In the genomic region with DNA sequence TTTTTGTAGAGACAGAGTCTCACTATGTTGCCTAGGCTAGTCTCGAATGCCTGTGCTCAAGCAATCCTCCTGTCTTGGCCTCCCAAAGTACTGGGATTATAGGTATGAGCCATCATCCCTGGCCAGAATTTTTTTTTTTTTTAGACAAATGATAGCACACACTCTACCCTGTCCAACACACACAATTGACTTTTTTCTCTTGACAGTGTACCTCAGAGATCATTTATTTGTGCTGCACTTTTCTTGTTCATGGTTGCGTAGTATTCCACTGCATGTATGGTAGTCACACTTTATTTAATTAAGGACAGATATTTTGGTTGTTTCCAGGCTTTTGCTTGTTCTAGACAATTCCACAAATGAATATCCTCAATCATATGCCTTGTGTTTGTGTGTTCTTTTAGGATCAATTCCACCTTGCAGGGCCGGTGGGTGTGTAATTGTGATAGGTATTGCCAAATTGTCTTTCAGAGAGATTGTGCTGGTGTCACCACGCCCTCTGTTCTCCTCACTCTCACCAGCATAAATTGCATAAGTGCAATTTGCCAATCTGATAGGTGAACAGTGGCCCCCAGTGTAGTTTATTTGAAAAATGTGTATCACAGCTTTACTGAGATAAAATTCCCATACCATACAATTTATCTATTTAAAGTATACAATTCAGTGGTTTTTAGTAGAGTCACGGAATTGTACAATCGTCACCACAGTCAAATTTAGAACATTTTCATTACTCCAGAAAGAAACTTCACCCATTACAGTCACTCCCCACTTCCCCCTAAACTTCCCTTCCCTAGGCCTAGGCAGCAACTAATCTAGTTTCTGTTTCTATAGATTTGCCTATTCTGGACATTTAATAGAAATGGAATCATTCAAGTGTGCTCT, we compare ENCODE assay signal across 8 cellular contexts. TPM values are rescaled to one million over a fixed set of nuclear protein-coding genes. Genes with fewer than 3 reads are reported as not detected.
A peak's percentile ranks its signal among the peaks of the same experiment; 100 is the strongest.
DNase-seq lines count a peak whose midpoint lies in the region; ATAC-seq, FAIRE-seq and TF ChIP-seq lines count a peak whose summit lies in the region.

No MANE protein-coding gene starts in this region.

- no peaks in the 10 kb centered on the region for H3K4me1 ChIP-seq in endothelial cell of umbilical vein (ENCODE audit: control insufficient read depth, extremely low read depth, insufficient read depth, low read length)

- dilution Hi-C loops in endothelial cell of umbilical vein (cut with MboI; ENCODE audit: extremely low pct_ligation_motif_present, low sequenced_read_pairs), result no loop called here

- no peak for TF ChIP-seq POLR2A in endothelial cell of umbilical vein (IDR thresholded peaks at IDR 0.05; ENCODE audit: low read depth, low read length)

- no peaks in the 10 kb centered on the region for H3K9me1 ChIP-seq in endothelial cell of umbilical vein (replicated peaks; ENCODE audit: control insufficient read depth, extremely low read depth, insufficient read depth, low read length)

- H3K9ac ChIP-seq in endothelial cell of umbilical vein (replicated peaks; ENCODE audit: extremely low read depth, insufficient read depth, low read length), result no peak overlapping the region

- FAIRE-seq in endothelial cell of umbilical vein (lab: Jason Lieb, UNC), result peak; percentile 26

- no peak overlapping the region for H3K27ac ChIP-seq in endothelial cell of umbilical vein (ENCODE audit: insufficient read depth, low read depth, low read length)

- CTCF ChIA-PET in endothelial cell of umbilical vein (lab: Charles Lee), result interaction anchor here (0.8 to 1.0 kb wide), 2 partner anchors 9 to 14 kb away, joined by 4 read pairs; no protein-coding TSS in a partner anchor

- no peaks in the 10 kb centered on the region for H3K27me3 ChIP-seq in endothelial cell of umbilical vein (ENCODE audit: control insufficient read depth in 2 of 2, insufficient read depth in 2 of 2, low read length in 2 of 2)

- H3K36me3 ChIP-seq in endothelial cell of umbilical vein (ENCODE audit: control insufficient read depth in 2 of 2, extremely low read depth in 1 of 2, insufficient read depth in 2 of 2, low read length in 2 of 2), result peaks cover 3 to 8% of the 10 kb centered on the region in 2 experiments

- no peak overlapping the region for H3K4me3 ChIP-seq in endothelial cell of umbilical vein (replicated peaks in 1 of 3; ENCODE audit: insufficient read depth in 1 of 3, low read depth in 1 of 3, low read length in 3 of 3)

- DNase-seq in GDM1 (lab: John Stamatoyannopoulos, UW), result peak; percentile 38
- no peak for DNase-seq in endothelial cell of umbilical vein (ENCODE audit: low read depth, low spot score)
- no peak for DNase-seq in NCI-H187 treated with DMSO at 0.1 percent for 48 hours (lab: John Stamatoyannopoulos, UW)
- DNase-seq in COR-L47 (lab: John Stamatoyannopoulos, UW), result no peak
- no peak for DNase-seq in mucosa of gallbladder (ENCODE audit: low spot score)
- DNase-seq in NCI-H774 (lab: John Stamatoyannopoulos, UW), result no peak

- no TSS peak for BruUV-seq in endothelial cell of umbilical vein (replicated peaks; lab: Mats Ljungman, UMichigan)

- no peak for TF ChIP-seq CTCF in endothelial cell of umbilical vein (IDR thresholded peaks at IDR 0.05; ENCODE audit: extremely low read depth in 1 of 2, insufficient read depth in 1 of 2, low read depth in 1 of 2, low read length in 2 of 2)

- ATAC-seq in GM21381 (IDR thresholded peaks at IDR 0.05; ENCODE audit: unreplicated experiment) (peak; percentile 73), HG03457 (IDR thresholded peaks at IDR 0.05; ENCODE audit: unreplicated experiment) (peak; percentile 47)

- no peak overlapping the region for H3K4me2 ChIP-seq in endothelial cell of umbilical vein (ENCODE audit: insufficient read depth, low read length)

- no peak overlapping the region for H2AFZ ChIP-seq in endothelial cell of umbilical vein (ENCODE audit: low read depth, low read length)

- intact Hi-C loops in endothelial cell of umbilical vein (cut with micrococcal nuclease), result no loop called here

- no peaks in the 10 kb centered on the region for H4K20me1 ChIP-seq in endothelial cell of umbilical vein (replicated peaks; ENCODE audit: control insufficient read depth, extremely low read depth, insufficient read depth, low read length)

- peaks cover 21% of the 10 kb centered on the region for H3K79me2 ChIP-seq in endothelial cell of umbilical vein (ENCODE audit: control insufficient read depth, insufficient read depth, low read length)

- H3K9me3 ChIP-seq in endothelial cell of umbilical vein (replicated peaks; ENCODE audit: control insufficient read depth, insufficient read depth, low read length), result no peaks in the 10 kb centered on the region

- POLR2A ChIA-PET in endothelial cell of umbilical vein (lab: Charles Lee), result interaction anchor here (0.8 kb wide), 1 partner anchor 51 kb away, joined by 5 read pairs; no protein-coding TSS in a partner anchor

TF ChIP-seq in endothelial cell of umbilical vein, 7 proteins besides CTCF, POLR2A, EP300 and RAD21:
- TF ChIP-seq FOS (IDR thresholded peaks at IDR 0.05; ENCODE audit: borderline replicate concordance, insufficient read depth, low read length) (no peak), JUN (IDR thresholded peaks at IDR 0.05; ENCODE audit: borderline replicate concordance, insufficient read depth, insufficient read length, low read depth) (no peak), POLR2AphosphoS5 (IDR thresholded peaks at IDR 0.05; ENCODE audit: insufficient read depth, low read depth, low read length) (no peak), MYC (IDR thresholded peaks at IDR 0.05; ENCODE audit: low read depth, low read length) (no peak), EZH2 (IDR thresholded peaks at IDR 0.05; ENCODE audit: borderline replicate concordance, low read depth, low read length, severe bottlenecking) (no peak), GATA2 (IDR thresholded peaks at IDR 0.05; ENCODE audit: insufficient read depth, insufficient read length, low read depth, low read length) (no peak)
- TF ChIP-seq, protein P1, sequence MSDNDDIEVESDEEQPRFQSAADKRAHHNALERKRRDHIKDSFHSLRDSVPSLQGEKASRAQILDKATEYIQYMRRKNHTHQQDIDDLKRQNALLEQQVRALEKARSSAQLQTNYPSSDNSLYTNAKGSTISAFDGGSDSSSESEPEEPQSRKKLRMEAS (IDR thresholded peaks at IDR 0.05; ENCODE audit: insufficient read depth, insufficient read length), result no peak

RNA-seq across cellular contexts. Expression of a gene that starts 20.1 kb away (rescaled TPM):
- total RNA-seq in endothelial cell of umbilical vein (29.4 and 30.7 TPM in 2 replicates), mucosa of gallbladder (210 TPM)
- 22.6 and 22.8 TPM in 2 replicates for polyA plus RNA-seq in endothelial cell of umbilical vein
- polyA plus RNA-seq in endothelial cell of umbilical vein (2011; cell fraction: cytosol; rRNA removed), result 15.6 and 20.5 TPM in 2 replicates
- polyA plus RNA-seq in endothelial cell of umbilical vein (2011; cell fraction: nucleus; rRNA removed), result 61.8 and 62.6 TPM in 2 replicates
- polyA plus RNA-seq in endothelial cell of umbilical vein (2012), result 27.1 and 37.5 TPM in 2 replicates
- polyA minus RNA-seq in endothelial cell of umbilical vein, result 24.8 and 33.1 TPM in 2 replicates
- polyA minus RNA-seq in endothelial cell of umbilical vein (2011; cell fraction: cytosol; rRNA and poly(A)+ RNA removed), result not detected
- 36.5 and 36.6 TPM in 2 replicates for polyA minus RNA-seq in endothelial cell of umbilical vein (2011; cell fraction: nucleus; rRNA and poly(A)+ RNA removed)
